In genomic region chr9:117451336-117451735, GRCh38 we compare ENCODE assay signal across 8 cellular contexts.
"Had no signal": no experiment of that assay in that cellular context is flagged by ENCODE, and none has a peak within 500 bp of the region (broad histone marks: within the 10 kb centered on the region; RNA-seq: fewer than 3 reads in every experiment).

No MANE protein-coding gene starts in this region.

- H3K9me3 Mint-ChIP-seq: GM23338, H9 had no signal

- H3K27ac Mint-ChIP-seq: GM23338, H9 had no signal

- H3K4me1 Mint-ChIP-seq: GM23338 had no signal

- FAIRE-seq: H1, H54, HTR-8/SVneo, K562 had no signal

- ATAC-seq: GM23338, K562 had no signal

- H3K4me3 Mint-ChIP-seq: GM23338, H9 had no signal

- DNase-seq: H9, HCEC 1CT, IMR-90 had no signal
